Comparison of ENCODE assay signal across 16 cellular contexts in genomic region chr3:38133557-38134405, GRCh38. TPM values are rescaled to one million over a fixed set of nuclear protein-coding genes. Genes with fewer than 3 reads are reported as not detected.
A peak's percentile ranks its signal among the peaks of the same experiment; 100 is the strongest.
DNase-seq lines count a peak whose midpoint lies in the region; ATAC-seq and TF ChIP-seq lines count a peak whose summit lies in the region.
"Had no signal": no experiment of that assay in that cellular context is flagged by ENCODE, and none has a peak within 500 bp of the region (broad histone marks: within the 10 kb centered on the region; RNA-seq: fewer than 3 reads in every experiment).

No MANE protein-coding gene starts in this region.

- peak overlapping the region; percentile 71 for H3K27ac ChIP-seq in colonic mucosa
- H3K27ac ChIP-seq in mucosa of rectum (ENCODE audit: low read depth in 2 of 2, low read length in 2 of 2) = peak overlapping the region; percentile 59 to 79
- H3K27ac ChIP-seq: SJSA1 had no signal

- H3K9me3 ChIP-seq in colonic mucosa = no peaks in the 10 kb centered on the region
- H3K9me3 ChIP-seq in mucosa of rectum (ENCODE audit: control insufficient read depth in 2 of 2, low read length in 2 of 2) = no peaks in the 10 kb centered on the region
- H3K9me3 ChIP-seq: SJSA1 had no signal

- H3K4me3 ChIP-seq in colonic mucosa (no peak overlapping the region), mucosa of rectum (ENCODE audit: low read length in 2 of 2) (peak overlapping the region in 1 of 2 donors; percentile 38)
- H3K4me3 ChIP-seq: SJSA1 had no signal

- H3K27me3 Mint-ChIP-seq in natural killer cell (ENCODE audit: low read depth in 2 of 2) = no peaks in the 10 kb centered on the region
- H3K27me3 Mint-ChIP-seq in natural killer cell treated with Interleukin-12 subunit alpha and Interleukin-12 subunit beta and Interleukin-15 and Interleukin-18, amount 100 ng/mL, for 72 hours = no peaks in the 10 kb centered on the region

- intact Hi-C loops in natural killer cell (cut with micrococcal nuclease) (no loop called here), colonic mucosa (cut with DNase I) (no loop called here)

- H3K36me3 ChIP-seq in colonic mucosa (peaks cover 7% of the 10 kb centered on the region), mucosa of rectum (ENCODE audit: control insufficient read depth in 2 of 2, insufficient read depth in 2 of 2, low read length in 2 of 2) (peaks cover 41 to 50% of the 10 kb centered on the region in 2 donors)

- DNase-seq in natural killer cell (no peak), colonic mucosa (peak; percentile 70), RPMI8226 (no peak), NCI-H2107 (lab: John Stamatoyannopoulos, UW) (no peak), UCSD-AML1 (lab: John Stamatoyannopoulos, UW; ENCODE audit: unreplicated experiment) (no peak), NCI-H446 treated with DMSO at 0.1 percent for 48 hours (lab: John Stamatoyannopoulos, UW) (no peak)
- DNase-seq in natural killer cell treated with Interleukin-12 subunit alpha and Interleukin-12 subunit beta and Interleukin-15 and Interleukin-18, amount 100 ng/mL, for 72 hours (ENCODE audit: low spot score) = no peak
- DNase-seq: activated CD4-positive, CD25-positive, alpha-beta regulatory T cell treated with anti-CD3 and anti-CD28 coated beads, Interleukin-2, amount 50 U/mL, for 72 hours; activated naive CD4-positive, alpha-beta T cell treated with anti-CD3 and anti-CD28 coated beads for 36 hours; AML-193; dermis blood vessel endothelial cell; IMR-90; midbrain; NCI-H226 had no signal

- H3K27me3 ChIP-seq in colonic mucosa (no peaks in the 10 kb centered on the region), mucosa of rectum (ENCODE audit: control insufficient read depth in 2 of 2, insufficient read depth in 2 of 2, low read length in 2 of 2) (no peaks in the 10 kb centered on the region)
- H3K27me3 ChIP-seq: SJSA1 had no signal

- H3K36me3 Mint-ChIP-seq in natural killer cell = no peaks in the 10 kb centered on the region
- peaks cover 12% of the 10 kb centered on the region for H3K36me3 Mint-ChIP-seq in natural killer cell treated with Interleukin-12 subunit alpha and Interleukin-12 subunit beta and Interleukin-15 and Interleukin-18, amount 100 ng/mL, for 72 hours

- no peaks in the 10 kb centered on the region for H3K9me3 Mint-ChIP-seq in natural killer cell
- no peaks in the 10 kb centered on the region for H3K9me3 Mint-ChIP-seq in natural killer cell treated with Interleukin-12 subunit alpha and Interleukin-12 subunit beta and Interleukin-15 and Interleukin-18, amount 100 ng/mL, for 72 hours
- H3K9me3 Mint-ChIP-seq: activated naive CD4-positive, alpha-beta T cell treated with anti-CD3 and anti-CD28 coated beads for 36 hours had no signal

- H3K9ac ChIP-seq in colonic mucosa (ENCODE audit: low read depth in 2 of 2, low read length in 2 of 2) (peak overlapping the region; percentile 24 to 56), mucosa of rectum (ENCODE audit: low read depth in 1 of 2, low read length in 2 of 2) (peak overlapping the region in 1 of 2 donors; percentile 42)

- no peak for TF ChIP-seq CTCF in natural killer cell (IDR thresholded peaks at IDR 0.05)
- TF ChIP-seq CTCF in colonic mucosa (IDR thresholded peaks at IDR 0.05) = no peak

- no peak for ATAC-seq in natural killer cell
- no peak for ATAC-seq in natural killer cell treated with Interleukin-12 subunit alpha and Interleukin-12 subunit beta and Interleukin-15 and Interleukin-18, amount 100 ng/mL, for 72 hours

- H3K4me1 ChIP-seq in colonic mucosa = peaks cover 21% of the 10 kb centered on the region
- H3K4me1 ChIP-seq in mucosa of rectum (ENCODE audit: control insufficient read depth in 2 of 2, insufficient read depth in 2 of 2, low read length in 2 of 2) = peaks cover 41 to 56% of the 10 kb centered on the region in 2 donors

- H3K4me1 Mint-ChIP-seq in natural killer cell = peaks cover 52 to 59% of the 10 kb centered on the region in 2 donors
- peaks cover 47% of the 10 kb centered on the region in 2 donors for H3K4me1 Mint-ChIP-seq in natural killer cell treated with Interleukin-12 subunit alpha and Interleukin-12 subunit beta and Interleukin-15 and Interleukin-18, amount 100 ng/mL, for 72 hours (ENCODE audit: low read depth in 2 of 2)

- H3K4me3 Mint-ChIP-seq in natural killer cell = peak overlapping the region; percentile 21
- H3K4me3 Mint-ChIP-seq in natural killer cell treated with Interleukin-12 subunit alpha and Interleukin-12 subunit beta and Interleukin-15 and Interleukin-18, amount 100 ng/mL, for 72 hours = no peak overlapping the region
- H3K4me3 Mint-ChIP-seq: activated naive CD4-positive, alpha-beta T cell treated with anti-CD3 and anti-CD28 coated beads for 36 hours had no signal

- peak overlapping the region; percentile 15 to 67 for H3K27ac Mint-ChIP-seq in natural killer cell
- no peak overlapping the region for H3K27ac Mint-ChIP-seq in natural killer cell treated with Interleukin-12 subunit alpha and Interleukin-12 subunit beta and Interleukin-15 and Interleukin-18, amount 100 ng/mL, for 72 hours

RNA-seq across cellular contexts. Expression of gene ACAA1, which starts 3.1 kb away (rescaled TPM):
- total RNA-seq in natural killer cell = 100 to 1,000 TPM in 1 of 3 donors, 10 to 100 TPM in 2; 79.4 to 101 (median 93.9) TPM
- total RNA-seq in natural killer cell treated with Interleukin-12 subunit alpha and Interleukin-12 subunit beta and Interleukin-15 and Interleukin-18, amount 100 ng/mL, for 72 hours = 10 to 100 TPM; 78.6 to 88.2 TPM
- total RNA-seq in colonic mucosa = 100 to 1,000 TPM; 135 to 167 TPM

RNA-seq across cellular contexts. Expression of gene MYD88, which starts 4.7 kb away (rescaled TPM):
- total RNA-seq in natural killer cell (10 to 100 TPM; 60.5 to 71.0 (median 67.7) TPM), colonic mucosa (10 to 100 TPM; 69.5 to 70.4 TPM)
- total RNA-seq in natural killer cell treated with Interleukin-12 subunit alpha and Interleukin-12 subunit beta and Interleukin-15 and Interleukin-18, amount 100 ng/mL, for 72 hours = 10 to 100 TPM; 55.8 to 63.1 TPM

RNA-seq across cellular contexts. Expression of gene OXSR1, which starts 31.6 kb away (rescaled TPM):
- total RNA-seq in natural killer cell (10 to 100 TPM; 37.2 to 46.1 (median 44.0) TPM), colonic mucosa (10 to 100 TPM; 32.0 to 57.3 TPM)
- total RNA-seq in natural killer cell treated with Interleukin-12 subunit alpha and Interleukin-12 subunit beta and Interleukin-15 and Interleukin-18, amount 100 ng/mL, for 72 hours = 10 to 100 TPM; 59.9 to 66.8 TPM

Comparison
In these comparisons a context has a peak if more than half of its experiments do, and no peak if none do; other contexts are left out.
1. H3K27ac Mint-ChIP-seq: peak in natural killer cell (2 of 2); none in natural killer cell treated with Interleukin-12 subunit alpha and Interleukin-12 subunit beta and Interleukin-15 and Interleukin-18, amount 100 ng/mL, for 72 hours (0 of 2).